In genomic region chr7:108808556-108808955, GRCh38 we compare ENCODE assay signal across 7 cellular contexts.
"Had no signal": no experiment of that assay in that cellular context is flagged by ENCODE, and none has a peak within 500 bp of the region (broad histone marks: within the 10 kb centered on the region; RNA-seq: fewer than 3 reads in every experiment).

No MANE protein-coding gene starts in this region.

- H3K27ac ChIP-seq: GM23248 had no signal

- H3K36me3 ChIP-seq: HAP-1 had no signal

- ATAC-seq: HCT116 had no signal

- H3K9me3 ChIP-seq: HAP-1 had no signal

- DNase-seq: GM23248, GOT3, H7, HFFc6, IMR-90 had no signal

- H3K4me1 ChIP-seq: HAP-1 had no signal

- H3K4me3 ChIP-seq: GM23248, HAP-1 had no signal
